ENCODE assay signal across 13 cellular contexts in genomic region chr5:114363837-114364236, GRCh38. TPM values are rescaled to one million over a fixed set of nuclear protein-coding genes. Genes with fewer than 3 reads are reported as not detected.
DNase-seq lines count a peak whose midpoint lies in the region; ATAC-seq and TF ChIP-seq lines count a peak whose summit lies in the region.
"Had no signal": no experiment of that assay in that cellular context is flagged by ENCODE, and none has a peak within 500 bp of the region (broad histone marks: within the 10 kb centered on the region; RNA-seq: fewer than 3 reads in every experiment).

No MANE protein-coding gene starts in this region.

- H3K36me3 Mint-ChIP-seq in MCF 10A (ENCODE audit: insufficient read depth, unreplicated experiment), result no peaks in the 10 kb centered on the region
- no peaks in the 10 kb centered on the region for H3K36me3 Mint-ChIP-seq in effector memory CD8-positive, alpha-beta T cell (ENCODE audit: insufficient read depth)
- H3K36me3 Mint-ChIP-seq: IgD-negative memory B cell had no signal

- H3K36me3 ChIP-seq in breast epithelium, result no peaks in the 10 kb centered on the region
- H3K36me3 ChIP-seq in thoracic aorta, result no peaks in the 10 kb centered on the region
- H3K36me3 ChIP-seq: gastroesophageal sphincter had no signal

- no peak for TF ChIP-seq POLR2A in breast epithelium (IDR thresholded peaks at IDR 0.05)

- in situ Hi-C loops in SK-MEL-5 (cut with HindIII; ENCODE audit: low pct_unique_long_range_greater_than_20kb, low sequenced_read_pairs), result no loop called here

- TF ChIP-seq CTCF in breast epithelium (IDR thresholded peaks at IDR 0.05) (no peak), MCF 10A (IDR thresholded peaks at IDR 0.05; ENCODE audit: unreplicated experiment) (no peak), thoracic aorta (IDR thresholded peaks at IDR 0.05) (no peak)

- H3K4me1 Mint-ChIP-seq in MCF 10A (ENCODE audit: insufficient read depth, unreplicated experiment), result no peaks in the 10 kb centered on the region
- H3K4me1 Mint-ChIP-seq in effector memory CD8-positive, alpha-beta T cell (ENCODE audit: low read depth in 2 of 2), result peaks cover 0 to 3% of the 10 kb centered on the region in 2 donors
- H3K4me1 Mint-ChIP-seq: CD14-positive monocyte had no signal

- ATAC-seq in left lobe of liver, result peak; percentile 2
- no peak for ATAC-seq in thoracic aorta (ENCODE audit: insufficient number of reproducible peaks, low FRiP score, low read depth)
- no peak for ATAC-seq in effector memory CD8-positive, alpha-beta T cell (replicated peaks)
- ATAC-seq in HG02678 (IDR thresholded peaks at IDR 0.05; ENCODE audit: unreplicated experiment), result no peak
- ATAC-seq: gastroesophageal sphincter had no signal

- peaks cover 34% of the 10 kb centered on the region for H3K27me3 Mint-ChIP-seq in MCF 10A (ENCODE audit: insufficient read depth, unreplicated experiment)
- H3K27me3 Mint-ChIP-seq in effector memory CD8-positive, alpha-beta T cell, result peaks cover 27 to 29% of the 10 kb centered on the region in 2 donors

- H3K4me3 ChIP-seq in breast epithelium (peak overlapping the region in 2 of 3 donors; percentile 58 to 70), thoracic aorta (peak overlapping the region; percentile 62)

- CTCF ChIA-PET in MCF 10A (lab: Yijun Ruan, JAX), result interaction anchor here (0.7 kb wide), 1 partner anchor 192 kb away, joined by 5 read pairs; no protein-coding TSS in a partner anchor

- no peak for DNase-seq in breast epithelium (ENCODE audit: low spot score in 2 of 2)
- no peak for DNase-seq in MCF 10A (ENCODE audit: unreplicated experiment)
- peak; percentile 85 for DNase-seq in SK-MEL-5 (ENCODE audit: low read depth, low spot score)
- DNase-seq in left lobe of liver (ENCODE audit: low spot score), result peak; percentile 46
- no peak for DNase-seq in thoracic aorta (ENCODE audit: low spot score)
- DNase-seq in effector memory CD8-positive, alpha-beta T cell, result no peak
- DNase-seq in HuH-7.5 (ENCODE audit: low spot score), result no peak
- DNase-seq: activated CD4-positive, alpha-beta T cell treated with anti-CD3 and anti-CD28 coated beads for 4 hours; OCI-M1 had no signal

- H3K27me3 ChIP-seq in breast epithelium (peaks cover 0 to 63% of the 10 kb centered on the region in 2 donors), thoracic aorta (replicated peaks; ENCODE audit: insufficient read depth) (peaks cover 15% of the 10 kb centered on the region)

- no peak overlapping the region for H3K4me3 Mint-ChIP-seq in MCF 10A (ENCODE audit: unreplicated experiment)
- no peak overlapping the region for H3K4me3 Mint-ChIP-seq in effector memory CD8-positive, alpha-beta T cell

- H3K9me3 ChIP-seq in breast epithelium (no peaks in the 10 kb centered on the region), thoracic aorta (no peaks in the 10 kb centered on the region)
- H3K9me3 ChIP-seq: gastroesophageal sphincter had no signal

- no peak overlapping the region for H3K27ac Mint-ChIP-seq in MCF 10A (ENCODE audit: low read depth, unreplicated experiment)
- H3K27ac Mint-ChIP-seq in effector memory CD8-positive, alpha-beta T cell, result no peak overlapping the region
- H3K27ac Mint-ChIP-seq: IgD-negative memory B cell had no signal

- no peaks in the 10 kb centered on the region for H3K9me3 Mint-ChIP-seq in MCF 10A (ENCODE audit: unreplicated experiment)
- peaks cover 0 to 3% of the 10 kb centered on the region in 2 donors for H3K9me3 Mint-ChIP-seq in effector memory CD8-positive, alpha-beta T cell
- H3K9me3 Mint-ChIP-seq: IgD-negative memory B cell had no signal

- intact Hi-C loops in breast epithelium (cut with DNase I; ENCODE audit: low total_unique reads), result no loop called here
- intact Hi-C loops in MCF 10A (cut with micrococcal nuclease), result no loop called here

- H3K4me1 ChIP-seq in breast epithelium (peaks cover 0 to 8% of the 10 kb centered on the region in 2 donors), thoracic aorta (ENCODE audit: control insufficient read depth in 1 of 2, low read depth in 2 of 2) (peaks cover 3 to 27% of the 10 kb centered on the region in 2 donors)

- H3K27ac ChIP-seq in breast epithelium, result no peak overlapping the region
- H3K27ac ChIP-seq in thoracic aorta, result no peak overlapping the region

- no TSS peak for BruUV-seq in MCF 10A (replicated peaks; lab: Mats Ljungman, UMichigan)

- POLR2A ChIA-PET in MCF 10A (lab: Yijun Ruan, JAX), result interaction anchor here (0.5 kb wide), 1 partner anchor 1612 kb away, joined by 4 read pairs; no protein-coding TSS in a partner anchor

RNA-seq across cellular contexts. Expression of gene KCNN2, which starts 2.0 kb away (rescaled TPM):
- total RNA-seq in breast epithelium (under 1 TPM in 2 of 3 donors, not detected in 1; 0.16 to 0.33 TPM), MCF 10A (2022) (not detected in 2 replicates), left lobe of liver (16.2 TPM), thoracic aorta (not detected)
- total RNA-seq in SK-MEL-5 (2014; rRNA removed; shearing (Covaris generic)), result 15.8 and 16.0 TPM in 2 replicates
- 24.8 and 34.0 TPM in 2 replicates for polyA plus RNA-seq in SK-MEL-5 (2015; cell fraction: cytosol; rRNA removed)
- polyA plus RNA-seq in SK-MEL-5 (2015; cell fraction: nucleus; rRNA removed), result 35.6 and 47.0 TPM in 2 replicates
- polyA plus RNA-seq: CD14-positive monocyte, IgD-negative memory B cell had no signal

Comparison
In these comparisons a context has a peak if more than half of its experiments do, and no peak if none do; other contexts are left out.
1. DNase-seq: peak in SK-MEL-5 (single experiment) and left lobe of liver (single experiment); none in breast epithelium (0 of 2), MCF 10A (single experiment), thoracic aorta (single experiment), effector memory CD8-positive, alpha-beta T cell (0 of 3) and HuH-7.5 (single experiment).
2. RNA of gene KCNN2, which starts 2.0 kb away (total RNA-seq): 16.2 TPM in left lobe of liver (single experiment) and 15.8 to 16.0 TPM in SK-MEL-5; 0.16 to 0.33 TPM in breast epithelium, not detected in MCF 10A and not detected in thoracic aorta; every median in the first group is over 10 times any median in the second.